21 cellular contexts compared by ENCODE assay signal in genomic region chr1:54257876-54258275, GRCh38.
"Had no signal": no experiment of that assay in that cellular context is flagged by ENCODE, and none has a peak within 500 bp of the region (broad histone marks: within the 10 kb centered on the region; RNA-seq: fewer than 3 reads in every experiment).

No MANE protein-coding gene starts in this region.

- H3K27me3 Mint-ChIP-seq: central memory CD8-positive, alpha-beta T cell; effector memory CD8-positive, alpha-beta T cell; memory B cell; type B pancreatic cell had no signal

- ATAC-seq: effector memory CD8-positive, alpha-beta T cell; left cardiac atrium; lower lobe of right lung; pancreas; right lobe of liver had no signal

- H3K4me3 Mint-ChIP-seq: central memory CD8-positive, alpha-beta T cell; effector memory CD8-positive, alpha-beta T cell; memory B cell had no signal

- H3K9me3 Mint-ChIP-seq: central memory CD8-positive, alpha-beta T cell; effector memory CD8-positive, alpha-beta T cell; memory B cell; type B pancreatic cell had no signal

- H3K27ac Mint-ChIP-seq: memory B cell had no signal

- DNase-seq: cortex of kidney; effector memory CD8-positive, alpha-beta T cell; esophagus squamous epithelium; foreskin fibroblast; head of caudate nucleus; kidney; left cardiac atrium; left ventricle myocardium inferior; lower lobe of right lung; midbrain; occipital lobe; right lobe of liver; spleen; stimulated activated CD4-positive, alpha-beta T cell treated with anti-CD3 and anti-CD28 coated beads, Interleukin-15, amount 100 ng/mL, for 24 hours; stimulated activated CD4-positive, alpha-beta T cell treated with anti-CD3 and anti-CD28 coated beads, Interleukin-1b, Interleukin-23, amount 100 ng/mL, for 48 hours; stimulated activated CD4-positive, alpha-beta T cell treated with anti-CD3 and anti-CD28 coated beads, Interleukin-4, amount 100 ng/mL, for 24 hours; stimulated activated naive CD4-positive, alpha-beta T cell had no signal

- H3K4me1 Mint-ChIP-seq: memory B cell had no signal
